8 cellular contexts compared by ENCODE assay signal in the genomic region with DNA sequence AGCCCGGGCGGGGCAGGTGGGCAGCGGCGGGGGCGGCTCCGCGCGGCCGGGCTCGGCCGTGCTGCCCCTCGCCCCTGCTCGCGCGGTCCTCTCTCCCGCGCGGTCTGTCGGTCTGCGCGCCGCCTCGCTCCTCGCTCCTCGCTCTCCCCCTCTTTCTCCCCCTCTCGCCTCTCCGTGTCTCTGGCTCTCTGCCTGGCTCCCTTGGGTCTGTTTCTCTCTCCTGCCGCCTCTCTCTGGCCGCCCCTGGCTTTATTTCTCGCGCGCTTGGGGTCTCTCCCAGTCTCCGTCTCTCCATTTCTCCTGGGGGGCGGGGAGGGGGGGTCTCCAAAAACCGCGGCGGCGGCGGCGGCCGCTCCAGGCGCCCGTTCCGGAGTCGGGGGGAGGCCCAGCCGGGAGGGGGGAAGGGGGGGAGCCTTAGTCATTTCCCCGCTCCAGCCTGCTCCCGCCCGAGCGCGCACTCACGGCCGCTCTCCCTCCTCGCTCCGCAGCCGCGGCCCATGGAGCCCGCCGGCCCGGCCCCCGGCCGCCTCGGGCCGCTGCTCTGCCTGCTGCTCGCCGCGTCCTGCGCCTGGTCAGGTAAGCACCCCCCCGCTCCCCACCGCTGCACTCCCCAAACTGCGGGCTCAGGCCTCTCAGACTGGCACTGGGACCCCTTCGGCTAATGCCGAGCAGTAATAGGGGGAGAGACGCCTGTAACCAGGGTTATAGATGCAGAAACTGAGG. TPM values are rescaled to one million over a fixed set of nuclear protein-coding genes. Genes with fewer than 3 reads are reported as not detected.
DNase-seq lines count a peak whose midpoint lies in the region; ATAC-seq, FAIRE-seq and TF ChIP-seq lines count a peak whose summit lies in the region.

A gene (plus strand): TSS at position 457 of the 723 bp plus-strand sequence. CDS start 41 bp downstream, at position 498.

- no peaks in the 10 kb centered on the region for H3K36me3 Mint-ChIP-seq in activated naive CD4-positive, alpha-beta T cell treated with anti-CD3 and anti-CD28 coated beads, Interleukin-2, amount 50 U/mL, for 72 hours
- H3K36me3 Mint-ChIP-seq in natural killer cell: no peaks in the 10 kb centered on the region

- peaks cover 64 to 66% of the 10 kb centered on the region in 2 donors for H3K27me3 Mint-ChIP-seq in natural killer cell (ENCODE audit: low read depth in 2 of 2)

- peaks cover 8% of the 10 kb centered on the region for H3K36me3 ChIP-seq in MG63

- H3K4me3 ChIP-seq in MG63: peak within 1 kb of the TSS; percentile 69

- FAIRE-seq in frontal cortex (lab: Jason Lieb, UNC): no peak

- intact Hi-C loops in natural killer cell (cut with micrococcal nuclease): no loop called here

- no peaks in the 10 kb centered on the region for H3K4me1 Mint-ChIP-seq in natural killer cell

- H3K27ac Mint-ChIP-seq in activated naive CD4-positive, alpha-beta T cell treated with anti-CD3 and anti-CD28 coated beads, Interleukin-2, amount 50 U/mL, for 72 hours: no peak within 1 kb of the TSS
- H3K27ac Mint-ChIP-seq in natural killer cell: no peak within 1 kb of the TSS

- H3K4me3 Mint-ChIP-seq in natural killer cell: peak within 1 kb of the TSS; percentile 77

- H3K27me3 ChIP-seq in MG63: no peaks in the 10 kb centered on the region

- no peaks in the 10 kb centered on the region for H3K9me3 ChIP-seq in MG63

- peak; percentile 20 for DNase-seq in NCI-H2029 (lab: John Stamatoyannopoulos, UW)
- DNase-seq in NCI-H2029 treated with DMSO at 0.1 percent for 48 hours (lab: John Stamatoyannopoulos, UW): no peak
- peak; percentile 64 for DNase-seq in MG63
- DNase-seq in activated naive CD4-positive, alpha-beta T cell treated with anti-CD3 and anti-CD28 coated beads, Interleukin-2, amount 50 U/mL, for 72 hours (ENCODE audit: low spot score in 2 of 2): no peak
- DNase-seq in frontal cortex (ENCODE audit: low spot score in 2 of 2): peak; percentile 88 to 93
- no peak for DNase-seq in natural killer cell

- no peak for TF ChIP-seq CTCF in natural killer cell (IDR thresholded peaks at IDR 0.05)

- no peaks in the 10 kb centered on the region for H3K9me3 Mint-ChIP-seq in activated naive CD4-positive, alpha-beta T cell treated with anti-CD3 and anti-CD28 coated beads, Interleukin-2, amount 50 U/mL, for 72 hours
- H3K9me3 Mint-ChIP-seq in natural killer cell: no peaks in the 10 kb centered on the region

- peak; percentile 22 to 51 for ATAC-seq in activated naive CD4-positive, alpha-beta T cell treated with anti-CD3 and anti-CD28 coated beads, Interleukin-2, amount 50 U/mL, for 72 hours
- ATAC-seq in natural killer cell (peak in 1 of 3 donors; percentile 15), GM19467 (IDR thresholded peaks at IDR 0.05; ENCODE audit: unreplicated experiment) (no peak), HG03439 (IDR thresholded peaks at IDR 0.05; ENCODE audit: unreplicated experiment) (no peak)

RNA-seq across cellular contexts. Expression of the gene that starts here (rescaled TPM):
- 37.7 and 38.1 TPM in 2 replicates for total RNA-seq in MG63 (2014; rRNA removed; shearing (Covaris generic); ENCODE audit: low replicate concordance)
- total RNA-seq in activated naive CD4-positive, alpha-beta T cell treated with anti-CD3 and anti-CD28 coated beads, Interleukin-2, amount 50 U/mL, for 72 hours: under 1 TPM in 1 of 2 donors, not detected in 1; 0.12 TPM
- 6.1 TPM for total RNA-seq in frontal cortex
- total RNA-seq in natural killer cell: 1 to 10 TPM; 1.3 to 7.5 (median 2.3) TPM

Comparison
In these comparisons a context has a peak if more than half of its experiments do, and no peak if none do; other contexts are left out.
1. DNase-seq: peak in NCI-H2029 (single experiment), MG63 (single experiment) and frontal cortex (2 of 2); none in NCI-H2029 treated with DMSO at 0.1 percent for 48 hours (single experiment), activated naive CD4-positive, alpha-beta T cell treated with anti-CD3 and anti-CD28 coated beads, Interleukin-2, amount 50 U/mL, for 72 hours (0 of 2) and natural killer cell (single experiment).
2. Peak in ATAC-seq in activated naive CD4-positive, alpha-beta T cell treated with anti-CD3 and anti-CD28 coated beads, Interleukin-2, amount 50 U/mL, for 72 hours; RNA of the gene not detected or under 1 TPM.